ENCODE assay signal across 1 cellular context in the genomic region with DNA sequence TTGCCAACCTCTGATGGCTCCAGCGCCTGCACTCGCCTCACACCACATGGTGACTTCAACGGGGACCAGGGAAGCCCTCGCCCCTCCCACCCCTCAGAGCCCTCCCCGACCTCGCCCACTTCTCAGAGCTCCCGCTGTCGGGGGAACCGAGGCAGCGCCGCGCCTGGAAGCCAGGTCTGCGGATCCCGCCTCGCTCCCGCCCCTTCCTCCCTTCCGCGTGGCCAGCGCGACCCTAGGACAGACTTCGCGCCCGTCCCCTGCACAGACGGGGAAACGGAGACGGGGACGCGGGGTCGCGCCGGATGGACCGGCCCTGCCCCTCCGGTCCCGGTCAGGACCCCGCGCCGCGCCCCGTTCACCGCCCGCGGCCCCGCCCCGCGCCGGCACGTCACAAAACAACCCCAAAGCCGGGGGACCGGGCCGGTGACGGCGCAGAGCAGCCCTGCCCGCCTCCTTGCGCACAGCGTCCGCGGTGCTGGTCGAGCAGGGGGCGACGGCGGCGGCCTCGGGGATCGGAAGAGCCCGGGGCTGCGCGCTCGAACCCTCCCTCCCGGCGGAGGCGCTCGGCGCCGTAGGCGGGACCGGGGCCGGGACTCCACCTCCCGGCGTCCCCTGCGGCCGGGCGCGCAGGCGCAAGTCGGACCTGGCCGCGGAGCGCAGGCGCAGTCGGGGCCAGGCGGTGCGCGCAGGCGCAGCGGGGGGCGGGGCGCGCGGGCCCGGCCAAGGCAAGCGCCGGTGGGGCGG.
TF ChIP-seq lines count a peak whose summit lies in the region.

No MANE protein-coding gene starts in this region.

TF ChIP-seq in HepG2, 621 proteins besides CTCF, POLR2A, EP300 and RAD21 (continued from another document and continues in another):
- TF ChIP-seq, protein P1, sequence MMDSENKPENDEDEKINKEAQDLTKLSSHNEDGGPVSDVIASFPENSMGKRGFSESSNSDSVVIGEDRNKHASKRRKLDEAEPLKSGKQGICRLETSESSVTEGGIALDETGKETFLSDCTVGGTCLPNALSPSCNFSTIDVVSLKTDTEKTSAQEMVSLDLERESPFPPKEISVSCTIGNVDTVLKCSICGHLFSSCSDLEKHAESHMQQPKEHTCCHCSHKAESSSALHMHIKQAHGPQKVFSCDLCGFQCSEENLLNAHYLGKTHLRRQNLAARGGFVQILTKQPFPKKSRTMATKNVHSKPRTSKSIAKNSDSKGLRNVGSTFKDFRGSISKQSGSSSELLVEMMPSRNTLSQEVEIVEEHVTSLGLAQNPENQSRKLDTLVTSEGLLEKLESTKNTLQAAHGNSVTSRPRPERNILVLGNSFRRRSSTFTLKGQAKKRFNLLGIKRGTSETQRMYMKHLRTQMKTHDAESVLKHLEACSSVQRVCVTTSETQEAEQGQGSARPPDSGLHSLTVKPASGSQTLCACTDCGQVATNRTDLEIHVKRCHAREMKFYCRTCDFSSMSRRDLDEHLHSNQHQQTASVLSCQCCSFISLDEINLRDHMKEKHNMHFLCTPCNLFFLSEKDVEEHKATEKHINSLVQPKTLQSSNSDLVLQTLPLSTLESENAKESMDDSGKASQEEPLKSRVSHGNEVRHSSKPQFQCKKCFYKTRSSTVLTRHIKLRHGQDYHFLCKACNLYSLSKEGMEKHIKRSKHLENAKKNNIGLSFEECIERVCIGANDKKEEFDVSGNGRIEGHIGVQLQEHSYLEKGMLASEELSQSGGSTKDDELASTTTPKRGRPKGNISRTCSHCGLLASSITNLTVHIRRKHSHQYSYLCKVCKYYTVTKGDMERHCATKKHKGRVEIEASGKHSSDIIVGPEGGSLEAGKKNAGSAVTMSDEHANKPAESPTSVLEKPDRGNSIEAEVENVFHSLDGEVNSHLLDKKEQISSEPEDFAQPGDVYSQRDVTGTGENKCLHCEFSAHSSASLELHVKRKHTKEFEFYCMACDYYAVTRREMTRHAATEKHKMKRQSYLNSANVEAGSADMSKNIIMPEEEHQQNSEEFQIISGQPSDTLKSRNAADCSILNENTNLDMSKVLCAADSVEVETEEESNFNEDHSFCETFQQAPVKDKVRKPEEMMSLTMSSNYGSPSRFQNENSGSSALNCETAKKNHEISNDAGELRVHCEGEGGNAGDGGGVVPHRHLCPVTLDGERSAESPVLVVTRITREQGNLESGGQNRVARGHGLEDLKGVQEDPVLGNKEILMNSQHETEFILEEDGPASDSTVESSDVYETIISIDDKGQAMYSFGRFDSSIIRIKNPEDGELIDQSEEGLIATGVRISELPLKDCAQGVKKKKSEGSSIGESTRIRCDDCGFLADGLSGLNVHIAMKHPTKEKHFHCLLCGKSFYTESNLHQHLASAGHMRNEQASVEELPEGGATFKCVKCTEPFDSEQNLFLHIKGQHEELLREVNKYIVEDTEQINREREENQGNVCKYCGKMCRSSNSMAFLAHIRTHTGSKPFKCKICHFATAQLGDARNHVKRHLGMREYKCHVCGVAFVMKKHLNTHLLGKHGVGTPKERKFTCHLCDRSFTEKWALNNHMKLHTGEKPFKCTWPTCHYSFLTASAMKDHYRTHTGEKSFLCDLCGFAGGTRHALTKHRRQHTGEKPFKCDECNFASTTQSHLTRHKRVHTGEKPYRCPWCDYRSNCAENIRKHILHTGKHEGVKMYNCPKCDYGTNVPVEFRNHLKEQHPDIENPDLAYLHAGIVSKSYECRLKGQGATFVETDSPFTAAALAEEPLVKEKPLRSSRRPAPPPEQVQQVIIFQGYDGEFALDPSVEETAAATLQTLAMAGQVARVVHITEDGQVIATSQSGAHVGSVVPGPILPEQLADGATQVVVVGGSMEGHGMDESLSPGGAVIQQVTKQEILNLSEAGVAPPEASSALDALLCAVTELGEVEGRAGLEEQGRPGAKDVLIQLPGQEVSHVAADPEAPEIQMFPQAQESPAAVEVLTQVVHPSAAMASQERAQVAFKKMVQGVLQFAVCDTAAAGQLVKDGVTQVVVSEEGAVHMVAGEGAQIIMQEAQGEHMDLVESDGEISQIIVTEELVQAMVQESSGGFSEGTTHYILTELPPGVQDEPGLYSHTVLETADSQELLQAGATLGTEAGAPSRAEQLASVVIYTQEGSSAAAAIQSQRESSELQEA (CRISPR knock-in tag; IDR thresholded peaks at IDR 0.05; ENCODE audit: not compliant biosample characterization), result no peak
- TF ChIP-seq HHEX (CRISPR knock-in tag; IDR thresholded peaks at IDR 0.05) (no peak), ZNF652 (CRISPR knock-in tag; IDR thresholded peaks at IDR 0.05; ENCODE audit: borderline replicate concordance, low read depth) (no peak), PRMT3 (CRISPR knock-in tag; IDR thresholded peaks at IDR 0.05; ENCODE audit: borderline replicate concordance, low read depth) (no peak), ZNF547 (CRISPR knock-in tag; IDR thresholded peaks at IDR 0.05) (no peak), CREM (IDR thresholded peaks at IDR 0.05) (no peak; the same call in 1 of the 2 replicates), CREM (CRISPR knock-in tag; IDR thresholded peaks at IDR 0.05) (no peak), ZNF775 (CRISPR knock-in tag; IDR thresholded peaks at IDR 0.05; ENCODE audit: borderline replicate concordance) (no peak), ZNF331 (CRISPR knock-in tag; IDR thresholded peaks at IDR 0.05) (peak; percentile 32), CSRNP2 (CRISPR knock-in tag; conservative IDR thresholded peaks at IDR 0.05; ENCODE audit: low read depth) (no peak), PAWR (CRISPR knock-in tag; IDR thresholded peaks at IDR 0.05; ENCODE audit: borderline replicate concordance) (no peak), ZNF3 (CRISPR knock-in tag; IDR thresholded peaks at IDR 0.05) (no peak), KDM4B (CRISPR knock-in tag; IDR thresholded peaks at IDR 0.05) (peak; percentile 62; the same call in 1 of the 2 replicates), RFX1 (IDR thresholded peaks at IDR 0.05) (no peak), SCMH1 (CRISPR knock-in tag; IDR thresholded peaks at IDR 0.05; ENCODE audit: borderline replicate concordance) (no peak), ZBTB49 (CRISPR knock-in tag; IDR thresholded peaks at IDR 0.05; ENCODE audit: borderline replicate concordance) (no peak), ZNF367 (CRISPR knock-in tag; IDR thresholded peaks at IDR 0.05; ENCODE audit: borderline replicate concordance) (no peak)
- TF ChIP-seq, protein P2, sequence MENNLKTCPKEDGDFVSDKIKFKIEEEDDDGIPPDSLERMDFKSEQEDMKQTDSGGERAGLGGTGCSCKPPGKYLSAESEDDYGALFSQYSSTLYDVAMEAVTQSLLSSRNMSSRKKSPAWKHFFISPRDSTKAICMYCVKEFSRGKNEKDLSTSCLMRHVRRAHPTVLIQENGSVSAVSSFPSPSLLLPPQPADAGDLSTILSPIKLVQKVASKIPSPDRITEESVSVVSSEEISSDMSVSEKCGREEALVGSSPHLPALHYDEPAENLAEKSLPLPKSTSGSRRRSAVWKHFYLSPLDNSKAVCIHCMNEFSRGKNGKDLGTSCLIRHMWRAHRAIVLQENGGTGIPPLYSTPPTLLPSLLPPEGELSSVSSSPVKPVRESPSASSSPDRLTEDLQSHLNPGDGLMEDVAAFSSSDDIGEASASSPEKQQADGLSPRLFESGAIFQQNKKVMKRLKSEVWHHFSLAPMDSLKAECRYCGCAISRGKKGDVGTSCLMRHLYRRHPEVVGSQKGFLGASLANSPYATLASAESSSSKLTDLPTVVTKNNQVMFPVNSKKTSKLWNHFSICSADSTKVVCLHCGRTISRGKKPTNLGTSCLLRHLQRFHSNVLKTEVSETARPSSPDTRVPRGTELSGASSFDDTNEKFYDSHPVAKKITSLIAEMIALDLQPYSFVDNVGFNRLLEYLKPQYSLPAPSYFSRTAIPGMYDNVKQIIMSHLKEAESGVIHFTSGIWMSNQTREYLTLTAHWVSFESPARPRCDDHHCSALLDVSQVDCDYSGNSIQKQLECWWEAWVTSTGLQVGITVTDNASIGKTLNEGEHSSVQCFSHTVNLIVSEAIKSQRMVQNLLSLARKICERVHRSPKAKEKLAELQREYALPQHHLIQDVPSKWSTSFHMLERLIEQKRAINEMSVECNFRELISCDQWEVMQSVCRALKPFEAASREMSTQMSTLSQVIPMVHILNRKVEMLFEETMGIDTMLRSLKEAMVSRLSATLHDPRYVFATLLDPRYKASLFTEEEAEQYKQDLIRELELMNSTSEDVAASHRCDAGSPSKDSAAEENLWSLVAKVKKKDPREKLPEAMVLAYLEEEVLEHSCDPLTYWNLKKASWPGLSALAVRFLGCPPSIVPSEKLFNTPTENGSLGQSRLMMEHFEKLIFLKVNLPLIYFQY (CRISPR knock-in tag; IDR thresholded peaks at IDR 0.05; ENCODE audit: borderline replicate concordance), result no peak
- TF ChIP-seq, protein P3, sequence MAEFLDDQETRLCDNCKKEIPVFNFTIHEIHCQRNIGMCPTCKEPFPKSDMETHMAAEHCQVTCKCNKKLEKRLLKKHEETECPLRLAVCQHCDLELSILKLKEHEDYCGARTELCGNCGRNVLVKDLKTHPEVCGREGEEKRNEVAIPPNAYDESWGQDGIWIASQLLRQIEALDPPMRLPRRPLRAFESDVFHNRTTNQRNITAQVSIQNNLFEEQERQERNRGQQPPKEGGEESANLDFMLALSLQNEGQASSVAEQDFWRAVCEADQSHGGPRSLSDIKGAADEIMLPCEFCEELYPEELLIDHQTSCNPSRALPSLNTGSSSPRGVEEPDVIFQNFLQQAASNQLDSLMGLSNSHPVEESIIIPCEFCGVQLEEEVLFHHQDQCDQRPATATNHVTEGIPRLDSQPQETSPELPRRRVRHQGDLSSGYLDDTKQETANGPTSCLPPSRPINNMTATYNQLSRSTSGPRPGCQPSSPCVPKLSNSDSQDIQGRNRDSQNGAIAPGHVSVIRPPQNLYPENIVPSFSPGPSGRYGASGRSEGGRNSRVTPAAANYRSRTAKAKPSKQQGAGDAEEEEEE (CRISPR knock-in tag; IDR thresholded peaks at IDR 0.05; ENCODE audit: borderline replicate concordance), result no peak
- TF ChIP-seq, protein P4, sequence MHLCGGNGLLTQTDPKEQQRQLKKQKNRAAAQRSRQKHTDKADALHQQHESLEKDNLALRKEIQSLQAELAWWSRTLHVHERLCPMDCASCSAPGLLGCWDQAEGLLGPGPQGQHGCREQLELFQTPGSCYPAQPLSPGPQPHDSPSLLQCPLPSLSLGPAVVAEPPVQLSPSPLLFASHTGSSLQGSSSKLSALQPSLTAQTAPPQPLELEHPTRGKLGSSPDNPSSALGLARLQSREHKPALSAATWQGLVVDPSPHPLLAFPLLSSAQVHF (CRISPR knock-in tag; IDR thresholded peaks at IDR 0.05), result no peak
- TF ChIP-seq, protein P5, sequence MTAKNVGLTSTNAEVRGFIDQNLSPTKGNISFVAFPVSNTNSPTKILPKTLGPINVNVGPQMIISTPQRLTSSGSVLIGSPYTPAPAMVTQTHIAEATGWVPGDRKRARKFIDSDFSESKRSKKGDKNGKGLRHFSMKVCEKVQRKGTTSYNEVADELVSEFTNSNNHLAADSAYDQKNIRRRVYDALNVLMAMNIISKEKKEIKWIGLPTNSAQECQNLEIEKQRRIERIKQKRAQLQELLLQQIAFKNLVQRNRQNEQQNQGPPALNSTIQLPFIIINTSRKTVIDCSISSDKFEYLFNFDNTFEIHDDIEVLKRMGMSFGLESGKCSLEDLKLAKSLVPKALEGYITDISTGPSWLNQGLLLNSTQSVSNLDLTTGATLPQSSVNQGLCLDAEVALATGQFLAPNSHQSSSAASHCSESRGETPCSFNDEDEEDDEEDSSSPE (CRISPR knock-in tag; IDR thresholded peaks at IDR 0.05), result 0 out of 2 replicates have a peak, but pooled peaks have one; percentile 33
- TF ChIP-seq, protein P6, sequence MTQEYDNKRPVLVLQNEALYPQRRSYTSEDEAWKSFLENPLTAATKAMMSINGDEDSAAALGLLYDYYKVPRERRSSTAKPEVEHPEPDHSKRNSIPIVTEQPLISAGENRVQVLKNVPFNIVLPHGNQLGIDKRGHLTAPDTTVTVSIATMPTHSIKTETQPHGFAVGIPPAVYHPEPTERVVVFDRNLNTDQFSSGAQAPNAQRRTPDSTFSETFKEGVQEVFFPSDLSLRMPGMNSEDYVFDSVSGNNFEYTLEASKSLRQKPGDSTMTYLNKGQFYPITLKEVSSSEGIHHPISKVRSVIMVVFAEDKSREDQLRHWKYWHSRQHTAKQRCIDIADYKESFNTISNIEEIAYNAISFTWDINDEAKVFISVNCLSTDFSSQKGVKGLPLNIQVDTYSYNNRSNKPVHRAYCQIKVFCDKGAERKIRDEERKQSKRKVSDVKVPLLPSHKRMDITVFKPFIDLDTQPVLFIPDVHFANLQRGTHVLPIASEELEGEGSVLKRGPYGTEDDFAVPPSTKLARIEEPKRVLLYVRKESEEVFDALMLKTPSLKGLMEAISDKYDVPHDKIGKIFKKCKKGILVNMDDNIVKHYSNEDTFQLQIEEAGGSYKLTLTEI (CRISPR knock-in tag; conservative IDR thresholded peaks at IDR 0.05), result no peak
